Comparison of ENCODE assay signal across 1 cellular context in genomic region chr14:52695481-52696091, GRCh38.
TF ChIP-seq lines count a peak whose summit lies in the region.

TSS of gene ERO1A (minus strand) at chr14:52695558. CDS start at chr14:52695481, 77 bp downstream.

TF ChIP-seq in HepG2, 621 proteins besides CTCF, POLR2A, EP300 and RAD21 (continued from another document and continues in another):
- 0 out of 2 replicates have a peak, but pooled peaks have one; percentile 11 for TF ChIP-seq FOXP4 (CRISPR knock-in tag; IDR thresholded peaks at IDR 0.05)
- 0 out of 2 replicates have a peak, but pooled peaks have one; percentile 74 for TF ChIP-seq ZNF232 (CRISPR knock-in tag; IDR thresholded peaks at IDR 0.05; ENCODE audit: borderline replicate concordance)
- TF ChIP-seq, protein P1, sequence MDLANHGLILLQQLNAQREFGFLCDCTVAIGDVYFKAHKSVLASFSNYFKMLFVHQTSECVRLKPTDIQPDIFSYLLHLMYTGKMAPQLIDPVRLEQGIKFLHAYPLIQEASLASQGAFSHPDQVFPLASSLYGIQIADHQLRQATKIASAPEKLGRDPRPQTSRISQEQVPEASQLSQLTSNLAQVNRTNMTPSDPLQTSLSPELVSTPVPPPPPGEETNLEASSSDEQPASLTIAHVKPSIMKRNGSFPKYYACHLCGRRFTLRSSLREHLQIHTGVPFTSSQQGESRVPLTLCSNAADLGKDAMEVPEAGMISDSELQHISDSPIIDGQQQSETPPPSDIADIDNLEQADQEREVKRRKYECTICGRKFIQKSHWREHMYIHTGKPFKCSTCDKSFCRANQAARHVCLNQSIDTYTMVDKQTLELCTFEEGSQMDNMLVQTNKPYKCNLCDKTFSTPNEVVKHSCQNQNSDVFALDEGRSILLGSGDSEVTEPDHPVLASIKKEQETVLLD (CRISPR knock-in tag; IDR thresholded peaks at IDR 0.05; ENCODE audit: low read depth) = peak; percentile 92
- TF ChIP-seq ZFX (CRISPR knock-in tag; IDR thresholded peaks at IDR 0.05; ENCODE audit: low read depth) = peak; percentile 83; the same call in 1 of the 2 replicates
- no peak for TF ChIP-seq ZNF674 (CRISPR knock-in tag; IDR thresholded peaks at IDR 0.05; ENCODE audit: low read depth)
- 0 out of 2 replicates have a peak, but pooled peaks have one; percentile 22 for TF ChIP-seq ZNF766 (CRISPR knock-in tag; IDR thresholded peaks at IDR 0.05; ENCODE audit: borderline replicate concordance)
- TF ChIP-seq, protein P2, sequence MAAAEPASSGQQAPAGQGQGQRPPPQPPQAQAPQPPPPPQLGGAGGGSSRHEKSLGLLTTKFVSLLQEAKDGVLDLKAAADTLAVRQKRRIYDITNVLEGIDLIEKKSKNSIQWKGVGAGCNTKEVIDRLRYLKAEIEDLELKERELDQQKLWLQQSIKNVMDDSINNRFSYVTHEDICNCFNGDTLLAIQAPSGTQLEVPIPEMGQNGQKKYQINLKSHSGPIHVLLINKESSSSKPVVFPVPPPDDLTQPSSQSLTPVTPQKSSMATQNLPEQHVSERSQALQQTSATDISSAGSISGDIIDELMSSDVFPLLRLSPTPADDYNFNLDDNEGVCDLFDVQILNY (CRISPR knock-in tag; conservative IDR thresholded peaks at IDR 0.05) = no peak
- 0 out of 2 replicates have a peak, but pooled peaks have one; percentile 59 for TF ChIP-seq ZBTB7A (CRISPR knock-in tag; IDR thresholded peaks at IDR 0.05)
- TF ChIP-seq CERS6 (CRISPR knock-in tag; IDR thresholded peaks at IDR 0.05) = no peak
- peak; percentile 50; the same call in 1 of the 2 replicates for TF ChIP-seq ZNF816 (CRISPR knock-in tag; IDR thresholded peaks at IDR 0.05; ENCODE audit: borderline replicate concordance)
- TF ChIP-seq ZNF235 (CRISPR knock-in tag; IDR thresholded peaks at IDR 0.05; ENCODE audit: borderline replicate concordance) = 0 out of 2 replicates have a peak, but pooled peaks have one; percentile 57
- TF ChIP-seq ZIK1 (CRISPR knock-in tag; IDR thresholded peaks at IDR 0.05; ENCODE audit: borderline replicate concordance, low read depth) = 0 out of 2 replicates have a peak, but pooled peaks have one; percentile 2
- TF ChIP-seq BRD4 (CRISPR knock-in tag; IDR thresholded peaks at IDR 0.05) = 0 out of 2 replicates have a peak, but pooled peaks have one; percentile 26
- TF ChIP-seq MED1 (CRISPR knock-in tag; IDR thresholded peaks at IDR 0.05) = peak; percentile 63
- no peak for TF ChIP-seq ZNF136 (CRISPR knock-in tag; IDR thresholded peaks at IDR 0.05; ENCODE audit: low read depth)
- TF ChIP-seq HOXA9 (CRISPR knock-in tag; IDR thresholded peaks at IDR 0.05; ENCODE audit: borderline replicate concordance) = peak; percentile 43; the same call in 1 of the 2 replicates
- TF ChIP-seq ETS1 (CRISPR knock-in tag; IDR thresholded peaks at IDR 0.05) = peak; percentile 71; the same call in 1 of the 2 replicates
- TF ChIP-seq ZFP90 (CRISPR knock-in tag; IDR thresholded peaks at IDR 0.05; ENCODE audit: borderline replicate concordance) = no peak; the same call in 1 of the 2 replicates
- TF ChIP-seq PHF8 (CRISPR knock-in tag; IDR thresholded peaks at IDR 0.05) = peak; percentile 28; the same call in 1 of the 2 replicates
- TF ChIP-seq MBNL3 (CRISPR knock-in tag; conservative IDR thresholded peaks at IDR 0.05) = no peak
- peak; percentile 40; the same call in 1 of the 2 replicates for TF ChIP-seq PRDM15 (CRISPR knock-in tag; IDR thresholded peaks at IDR 0.05)
- peak; percentile 81 for TF ChIP-seq ASH2L (IDR thresholded peaks at IDR 0.05; ENCODE audit: insufficient read length, low read depth, low read length)
- TF ChIP-seq ZNF788 (CRISPR knock-in tag; IDR thresholded peaks at IDR 0.05; ENCODE audit: borderline replicate concordance) = peak; percentile 20; the same call in 1 of the 2 replicates
- TF ChIP-seq, protein P3, sequence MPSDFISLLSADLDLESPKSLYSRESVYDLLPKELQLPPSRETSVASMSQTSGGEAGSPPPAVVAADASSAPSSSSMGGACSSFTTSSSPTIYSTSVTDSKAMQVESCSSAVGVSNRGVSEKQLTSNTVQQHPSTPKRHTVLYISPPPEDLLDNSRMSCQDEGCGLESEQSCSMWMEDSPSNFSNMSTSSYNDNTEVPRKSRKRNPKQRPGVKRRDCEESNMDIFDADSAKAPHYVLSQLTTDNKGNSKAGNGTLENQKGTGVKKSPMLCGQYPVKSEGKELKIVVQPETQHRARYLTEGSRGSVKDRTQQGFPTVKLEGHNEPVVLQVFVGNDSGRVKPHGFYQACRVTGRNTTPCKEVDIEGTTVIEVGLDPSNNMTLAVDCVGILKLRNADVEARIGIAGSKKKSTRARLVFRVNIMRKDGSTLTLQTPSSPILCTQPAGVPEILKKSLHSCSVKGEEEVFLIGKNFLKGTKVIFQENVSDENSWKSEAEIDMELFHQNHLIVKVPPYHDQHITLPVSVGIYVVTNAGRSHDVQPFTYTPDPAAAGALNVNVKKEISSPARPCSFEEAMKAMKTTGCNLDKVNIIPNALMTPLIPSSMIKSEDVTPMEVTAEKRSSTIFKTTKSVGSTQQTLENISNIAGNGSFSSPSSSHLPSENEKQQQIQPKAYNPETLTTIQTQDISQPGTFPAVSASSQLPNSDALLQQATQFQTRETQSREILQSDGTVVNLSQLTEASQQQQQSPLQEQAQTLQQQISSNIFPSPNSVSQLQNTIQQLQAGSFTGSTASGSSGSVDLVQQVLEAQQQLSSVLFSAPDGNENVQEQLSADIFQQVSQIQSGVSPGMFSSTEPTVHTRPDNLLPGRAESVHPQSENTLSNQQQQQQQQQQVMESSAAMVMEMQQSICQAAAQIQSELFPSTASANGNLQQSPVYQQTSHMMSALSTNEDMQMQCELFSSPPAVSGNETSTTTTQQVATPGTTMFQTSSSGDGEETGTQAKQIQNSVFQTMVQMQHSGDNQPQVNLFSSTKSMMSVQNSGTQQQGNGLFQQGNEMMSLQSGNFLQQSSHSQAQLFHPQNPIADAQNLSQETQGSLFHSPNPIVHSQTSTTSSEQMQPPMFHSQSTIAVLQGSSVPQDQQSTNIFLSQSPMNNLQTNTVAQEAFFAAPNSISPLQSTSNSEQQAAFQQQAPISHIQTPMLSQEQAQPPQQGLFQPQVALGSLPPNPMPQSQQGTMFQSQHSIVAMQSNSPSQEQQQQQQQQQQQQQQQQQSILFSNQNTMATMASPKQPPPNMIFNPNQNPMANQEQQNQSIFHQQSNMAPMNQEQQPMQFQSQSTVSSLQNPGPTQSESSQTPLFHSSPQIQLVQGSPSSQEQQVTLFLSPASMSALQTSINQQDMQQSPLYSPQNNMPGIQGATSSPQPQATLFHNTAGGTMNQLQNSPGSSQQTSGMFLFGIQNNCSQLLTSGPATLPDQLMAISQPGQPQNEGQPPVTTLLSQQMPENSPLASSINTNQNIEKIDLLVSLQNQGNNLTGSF (CRISPR knock-in tag; IDR thresholded peaks at IDR 0.05) = peak; percentile 14; the same call in 1 of the 2 replicates
- TF ChIP-seq GABPB1 (CRISPR knock-in tag; IDR thresholded peaks at IDR 0.05) = peak; percentile 55; the same call in 1 of the 2 replicates
- peak; percentile 28 for TF ChIP-seq CBX1 (IDR thresholded peaks at IDR 0.05; ENCODE audit: low read depth)
- TF ChIP-seq, protein P4, sequence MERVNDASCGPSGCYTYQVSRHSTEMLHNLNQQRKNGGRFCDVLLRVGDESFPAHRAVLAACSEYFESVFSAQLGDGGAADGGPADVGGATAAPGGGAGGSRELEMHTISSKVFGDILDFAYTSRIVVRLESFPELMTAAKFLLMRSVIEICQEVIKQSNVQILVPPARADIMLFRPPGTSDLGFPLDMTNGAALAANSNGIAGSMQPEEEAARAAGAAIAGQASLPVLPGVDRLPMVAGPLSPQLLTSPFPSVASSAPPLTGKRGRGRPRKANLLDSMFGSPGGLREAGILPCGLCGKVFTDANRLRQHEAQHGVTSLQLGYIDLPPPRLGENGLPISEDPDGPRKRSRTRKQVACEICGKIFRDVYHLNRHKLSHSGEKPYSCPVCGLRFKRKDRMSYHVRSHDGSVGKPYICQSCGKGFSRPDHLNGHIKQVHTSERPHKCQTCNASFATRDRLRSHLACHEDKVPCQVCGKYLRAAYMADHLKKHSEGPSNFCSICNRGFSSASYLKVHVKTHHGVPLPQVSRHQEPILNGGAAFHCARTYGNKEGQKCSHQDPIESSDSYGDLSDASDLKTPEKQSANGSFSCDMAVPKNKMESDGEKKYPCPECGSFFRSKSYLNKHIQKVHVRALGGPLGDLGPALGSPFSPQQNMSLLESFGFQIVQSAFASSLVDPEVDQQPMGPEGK (CRISPR knock-in tag; IDR thresholded peaks at IDR 0.05) = peak; percentile 88
